Comparison of ENCODE assay signal across 8 cellular contexts in the genomic region with DNA sequence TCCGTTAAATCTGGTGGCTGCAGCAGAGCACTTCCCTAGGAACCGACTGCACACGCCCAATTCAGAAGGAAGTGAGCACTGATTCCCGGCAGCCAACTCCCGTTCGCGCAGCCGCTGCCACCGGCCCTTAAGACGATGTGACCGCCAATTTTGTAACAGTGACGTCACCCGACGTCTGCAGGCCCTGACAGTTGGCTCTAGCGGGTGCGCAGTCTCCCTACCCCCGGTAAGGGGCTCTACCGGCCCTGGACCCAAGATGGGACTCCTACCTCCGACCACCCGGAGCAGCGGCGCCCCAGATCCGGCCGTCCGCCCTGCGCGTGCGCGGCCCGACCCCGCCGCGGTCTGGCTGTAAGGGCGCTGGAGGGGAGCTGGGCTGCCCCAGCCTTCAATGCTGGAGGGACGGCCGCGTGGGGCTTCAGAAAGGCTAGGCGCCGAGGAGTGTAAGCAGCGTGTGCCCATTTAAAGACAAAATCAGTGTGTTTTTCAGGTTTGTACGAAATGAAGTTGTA. TPM values are rescaled to one million over a fixed set of nuclear protein-coding genes. Genes with fewer than 3 reads are reported as not detected.
A peak's percentile ranks its signal among the peaks of the same experiment; 100 is the strongest.
DNase-seq lines count a peak whose midpoint lies in the region; TF ChIP-seq lines count a peak whose summit lies in the region.

No MANE protein-coding gene starts in this region.

- H3K36me3 Mint-ChIP-seq in T-helper 1 cell treated with Interleukin-12 subunit alpha and Interleukin-12 subunit beta and Interleukin-4 antibody, amounts not matched to agents 30 μg/mL and 1 μg/mL, for 36 hours (ENCODE audit: low read depth), result peaks cover 29% of the 10 kb centered on the region
- H3K36me3 Mint-ChIP-seq in progenitor cell of endocrine pancreas (ENCODE audit: insufficient read depth), result peaks cover 10% of the 10 kb centered on the region

- TF ChIP-seq CTCF in HFF-Myc (IDR thresholded peaks at IDR 0.05; ENCODE audit: low read depth, low read length, missing control alignments), result no peak
- no peak for TF ChIP-seq CTCF in ascending aorta (IDR thresholded peaks at IDR 0.05)
- no peak for TF ChIP-seq CTCF in right atrium auricular region (IDR thresholded peaks at IDR 0.05)
- TF ChIP-seq CTCF in progenitor cell of endocrine pancreas (IDR thresholded peaks at IDR 0.05; ENCODE audit: unreplicated experiment), result no peak
- TF ChIP-seq CTCF in vagina (IDR thresholded peaks at IDR 0.05), result no peak

- peak overlapping the region; percentile 97 to 98 for H3K27ac ChIP-seq in ascending aorta
- H3K27ac ChIP-seq in right atrium auricular region, result peak overlapping the region; percentile 91 to 96
- H3K27ac ChIP-seq in vagina, result peak overlapping the region; percentile 87

- no peaks in the 10 kb centered on the region for H3K27me3 Mint-ChIP-seq in T-helper 1 cell treated with Interleukin-12 subunit alpha and Interleukin-12 subunit beta and Interleukin-4 antibody, amounts not matched to agents 30 μg/mL and 1 μg/mL, for 36 hours (ENCODE audit: low read depth)
- no peaks in the 10 kb centered on the region for H3K27me3 Mint-ChIP-seq in progenitor cell of endocrine pancreas

- TF ChIP-seq POLR2A in vagina (IDR thresholded peaks at IDR 0.05), result no peak

- H3K4me3 Mint-ChIP-seq in T-helper 1 cell treated with Interleukin-12 subunit alpha and Interleukin-12 subunit beta and Interleukin-4 antibody, amounts not matched to agents 30 μg/mL and 1 μg/mL, for 36 hours, result peak overlapping the region; percentile 79
- peak overlapping the region; percentile 74 for H3K4me3 Mint-ChIP-seq in progenitor cell of endocrine pancreas (ENCODE audit: low read depth)

- DNase-seq in GM04504 (ENCODE audit: low read depth) (peak; percentile 74), HFF-Myc (ENCODE audit: extremely low read depth, low read depth) (peak; percentile 77), NCI-H128 (lab: John Stamatoyannopoulos, UW; ENCODE audit: unreplicated experiment) (peak; percentile 69), ascending aorta (ENCODE audit: low spot score in 2 of 2) (peak; percentile 71 to 95), right atrium auricular region (ENCODE audit: low spot score) (peak; percentile 96), progenitor cell of endocrine pancreas (ENCODE audit: low spot score, unreplicated experiment) (peak; percentile 63), vagina (ENCODE audit: extremely low spot score in 2 of 2) (peak in 1 of 2 donors; percentile 93)

- peaks cover 19% of the 10 kb centered on the region for H3K4me1 Mint-ChIP-seq in T-helper 1 cell treated with Interleukin-12 subunit alpha and Interleukin-12 subunit beta and Interleukin-4 antibody, amounts not matched to agents 30 μg/mL and 1 μg/mL, for 36 hours (ENCODE audit: low read depth)
- peaks cover 10% of the 10 kb centered on the region for H3K4me1 Mint-ChIP-seq in progenitor cell of endocrine pancreas (ENCODE audit: low read depth)

- no peaks in the 10 kb centered on the region for H3K27me3 ChIP-seq in ascending aorta
- no peaks in the 10 kb centered on the region for H3K27me3 ChIP-seq in right atrium auricular region
- no peaks in the 10 kb centered on the region for H3K27me3 ChIP-seq in vagina

- H3K36me3 ChIP-seq in ascending aorta (peaks cover 32 to 39% of the 10 kb centered on the region in 2 donors), right atrium auricular region (peaks cover 31% of the 10 kb centered on the region), vagina (peaks cover 0 to 17% of the 10 kb centered on the region in 2 donors)

- H3K4me1 ChIP-seq in ascending aorta (peaks cover 0 to 3% of the 10 kb centered on the region in 2 donors), right atrium auricular region (peaks cover 0 to 6% of the 10 kb centered on the region in 2 donors), vagina (peaks cover 18% of the 10 kb centered on the region)

- H3K9me3 ChIP-seq in ascending aorta (no peaks in the 10 kb centered on the region), right atrium auricular region (no peaks in the 10 kb centered on the region), vagina (no peaks in the 10 kb centered on the region)

- intact Hi-C loops in ascending aorta (cut with DNase I), result loop anchor here (1.0 to 2.0 kb wide), 3 partner anchors 19 to 43 kb away; partner anchors contain the start of genes APTX, DNAJA1 and SMU1
- intact Hi-C loops in vagina (cut with DNase I), result no loop called here

- peak overlapping the region; percentile 65 for H3K27ac Mint-ChIP-seq in T-helper 1 cell treated with Interleukin-12 subunit alpha and Interleukin-12 subunit beta and Interleukin-4 antibody, amounts not matched to agents 30 μg/mL and 1 μg/mL, for 36 hours
- peak overlapping the region; percentile 87 for H3K27ac Mint-ChIP-seq in progenitor cell of endocrine pancreas

- H3K9me3 Mint-ChIP-seq in T-helper 1 cell treated with Interleukin-12 subunit alpha and Interleukin-12 subunit beta and Interleukin-4 antibody, amounts not matched to agents 30 μg/mL and 1 μg/mL, for 36 hours, result no peaks in the 10 kb centered on the region
- H3K9me3 Mint-ChIP-seq in progenitor cell of endocrine pancreas (ENCODE audit: low read depth), result no peaks in the 10 kb centered on the region

- H3K4me3 ChIP-seq in HFF-Myc (replicated peaks; ENCODE audit: low read depth, low read length), result peak overlapping the region; percentile 48
- H3K4me3 ChIP-seq in ascending aorta, result peak overlapping the region; percentile 71 to 77
- H3K4me3 ChIP-seq in right atrium auricular region, result peak overlapping the region; percentile 46 to 73
- H3K4me3 ChIP-seq in vagina, result peak overlapping the region; percentile 58 to 80

RNA-seq across cellular contexts. Expression of gene DNAJA1, which starts 19.1 kb away (rescaled TPM):
- total RNA-seq in ascending aorta, result 53.6 TPM
- total RNA-seq in right atrium auricular region, result 10 to 100 TPM; 64.4 to 74.9 TPM
- total RNA-seq in progenitor cell of endocrine pancreas, result 240 and 247 TPM in 2 replicates
- total RNA-seq in vagina, result 70.0 TPM

RNA-seq across cellular contexts. Expression of gene SMU1, which starts 32.3 kb away (rescaled TPM):
- total RNA-seq in ascending aorta (7.2 TPM), right atrium auricular region (10 to 100 TPM; 11.4 to 12.2 TPM), progenitor cell of endocrine pancreas (25.2 and 25.4 TPM in 2 replicates), vagina (15.5 TPM)

RNA-seq across cellular contexts. Expression of gene APTX, which starts 42.8 kb away (rescaled TPM):
- total RNA-seq in ascending aorta (7.0 TPM), right atrium auricular region (10 to 100 TPM; 12.3 to 14.9 TPM), progenitor cell of endocrine pancreas (32.9 and 36.1 TPM in 2 replicates), vagina (28.5 TPM)
